15 cellular contexts compared by ENCODE assay signal in genomic region chr6:5833120-5833519, GRCh38.
"Had no signal": no experiment of that assay in that cellular context is flagged by ENCODE, and none has a peak within 500 bp of the region (broad histone marks: within the 10 kb centered on the region; RNA-seq: fewer than 3 reads in every experiment).

No MANE protein-coding gene starts in this region.

- H3K4me1 ChIP-seq: pancreas, testis had no signal

- H3K9me3 Mint-ChIP-seq: stimulated activated naive CD8-positive, alpha-beta T cell treated with anti-CD3 and anti-CD28 coated beads, Interleukin-15, amount 100 ng/mL, for 72 hours had no signal

- H3K27me3 Mint-ChIP-seq: activated CD4-positive, alpha-beta T cell treated with anti-CD3 and anti-CD28 coated beads for 36 hours; stimulated activated naive CD8-positive, alpha-beta T cell treated with anti-CD3 and anti-CD28 coated beads, Interleukin-15, amount 100 ng/mL, for 72 hours had no signal

- H3K9me3 ChIP-seq: left lung, mucosa of descending colon, pancreas, testis, upper lobe of right lung had no signal

- H3K4me3 Mint-ChIP-seq: activated CD4-positive, alpha-beta T cell treated with anti-CD3 and anti-CD28 coated beads for 36 hours had no signal

- H3K36me3 ChIP-seq: cardiac muscle cell, left lung, pancreas, upper lobe of right lung had no signal

- H3K4me3 ChIP-seq: cardiac muscle cell, left lung, mucosa of descending colon, pancreas, testis, upper lobe of right lung had no signal

- ATAC-seq: activated CD4-positive, alpha-beta T cell treated with anti-CD3 and anti-CD28 coated beads for 36 hours; left lung; mucosa of descending colon; pancreas; stimulated activated naive CD8-positive, alpha-beta T cell treated with anti-CD3 and anti-CD28 coated beads, Interleukin-15, amount 100 ng/mL, for 72 hours; upper lobe of right lung had no signal

- H3K27ac ChIP-seq: cardiac muscle cell, pancreas, testis, upper lobe of right lung had no signal

- H3K27me3 ChIP-seq: cardiac muscle cell, left lung, pancreas, testis, upper lobe of right lung had no signal

- DNase-seq: activated CD4-positive, alpha-beta T cell treated with anti-CD3 and anti-CD28 coated beads for 36 hours; activated effector memory CD4-positive, alpha-beta T cell treated with anti-CD3 and anti-CD28 coated beads, Interleukin-2, amount 50 U/mL, for 16 hours; activated T-cell treated with anti-CD3 and anti-CD28 coated beads for 4 hours; foreskin melanocyte; head of caudate nucleus; left lung; mucosa of descending colon; pancreas; stimulated activated CD4-positive, alpha-beta T cell treated with anti-CD3 and anti-CD28 coated beads, Interleukin-4, amount 100 ng/mL, for 1 hour; stimulated activated CD8-positive, alpha-beta memory T cell treated with anti-CD3 and anti-CD28 coated beads, Interleukin-4, amount 100 ng/mL, for 48 hours; stimulated activated naive CD8-positive, alpha-beta T cell treated with anti-CD3 and anti-CD28 coated beads, Interleukin-15, amount 100 ng/mL, for 72 hours; T-helper 9 cell; testis; upper lobe of right lung had no signal
